25 cellular contexts compared by ENCODE assay signal in the genomic region with DNA sequence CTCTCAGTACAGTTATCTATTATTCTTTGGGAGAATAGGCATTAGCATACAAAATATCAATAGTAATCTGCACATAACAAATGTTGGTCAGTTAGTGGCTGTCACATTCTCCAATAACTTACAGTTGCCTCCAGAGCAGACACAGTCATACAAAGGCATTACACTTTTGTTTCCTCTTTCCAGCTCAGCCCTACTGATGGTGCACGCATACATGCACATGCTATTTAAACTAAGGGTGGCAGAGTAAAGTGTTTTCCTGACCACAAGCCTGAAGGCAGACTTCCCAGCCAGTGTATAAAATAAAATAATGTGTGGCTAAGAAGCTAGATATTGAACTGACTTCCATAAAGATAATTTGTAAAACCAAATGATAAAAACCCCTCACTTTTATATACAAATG. TPM values are rescaled to one million over a fixed set of nuclear protein-coding genes. Genes with fewer than 3 reads are reported as not detected.
DNase-seq lines count a peak whose midpoint lies in the region; ATAC-seq and TF ChIP-seq lines count a peak whose summit lies in the region.
"Had no signal": no experiment of that assay in that cellular context is flagged by ENCODE, and none has a peak within 500 bp of the region (broad histone marks: within the 10 kb centered on the region; RNA-seq: fewer than 3 reads in every experiment).

No MANE protein-coding gene starts in this region.

- H4K20me1 ChIP-seq in Loucy (ENCODE audit: insufficient read depth, low read length, poor library complexity, severe bottlenecking), result no peaks in the 10 kb centered on the region

- H3K4me3 ChIP-seq in Loucy (ENCODE audit: low read length, poor library complexity, severe bottlenecking), result no peak overlapping the region
- H3K4me3 ChIP-seq: coronary artery, gastroesophageal sphincter, left lung, mucosa of descending colon, thoracic aorta had no signal

- no peaks in the 10 kb centered on the region for H3K79me2 ChIP-seq in Loucy (ENCODE audit: insufficient read depth, low read length)

- POLR2A ChIA-PET in naive thymus-derived CD8-positive, alpha-beta T cell (lab: Charles Lee), result no interaction called here

- no peaks in the 10 kb centered on the region for H3K27me3 ChIP-seq in Loucy (ENCODE audit: insufficient read depth, low read length, poor library complexity, severe bottlenecking)
- H3K27me3 ChIP-seq: gastroesophageal sphincter, left lung had no signal

- H3K4me1 ChIP-seq in Loucy (ENCODE audit: insufficient read depth, low read length, poor library complexity, severe bottlenecking), result peaks cover 21% of the 10 kb centered on the region

- no peaks in the 10 kb centered on the region for H3F3A ChIP-seq in Loucy (ENCODE audit: low read depth)

- no peak overlapping the region for H3K4me3 Mint-ChIP-seq in chondrocyte (ENCODE audit: unreplicated experiment)
- H3K4me3 Mint-ChIP-seq in naive B cell, result no peak overlapping the region
- no peak overlapping the region for H3K4me3 Mint-ChIP-seq in naive thymus-derived CD8-positive, alpha-beta T cell
- H3K4me3 Mint-ChIP-seq: activated naive CD8-positive, alpha-beta T cell; brain; CD4-positive, alpha-beta T cell; stimulated activated effector memory CD8-positive, alpha-beta T cell treated with anti-CD3 and anti-CD28 coated beads, Interleukin-12 subunit alpha, Interleukin-12 subunit beta, amount 100 ng/mL, for 72 hours had no signal

- H2AFZ ChIP-seq in Loucy (ENCODE audit: low read length), result no peak overlapping the region

- H3K36me3 Mint-ChIP-seq in chondrocyte (ENCODE audit: low read depth) (peaks cover 23% of the 10 kb centered on the region), naive B cell (peaks cover 0 to 5% of the 10 kb centered on the region in 2 donors)
- no peaks in the 10 kb centered on the region for H3K36me3 Mint-ChIP-seq in naive thymus-derived CD8-positive, alpha-beta T cell
- H3K36me3 Mint-ChIP-seq: activated naive CD8-positive, alpha-beta T cell; stimulated activated effector memory CD8-positive, alpha-beta T cell treated with anti-CD3 and anti-CD28 coated beads, Interleukin-12 subunit alpha, Interleukin-12 subunit beta, amount 100 ng/mL, for 72 hours had no signal

- no peaks in the 10 kb centered on the region for H3K9me3 ChIP-seq in Loucy (ENCODE audit: insufficient read depth, low read depth, low read length)
- H3K9me3 ChIP-seq: gastroesophageal sphincter, left lung, mucosa of descending colon, thoracic aorta had no signal

- ATAC-seq in naive B cell (ENCODE audit: low read depth in 2 of 2), result peak; percentile 33 to 34
- no peak for ATAC-seq in naive thymus-derived CD8-positive, alpha-beta T cell
- ATAC-seq: gastroesophageal sphincter; left lung; mucosa of descending colon; SK-N-SH treated with all-trans-retinoic acid at 6 μM for 48 hours; stimulated activated effector memory CD8-positive, alpha-beta T cell treated with anti-CD3 and anti-CD28 coated beads, Interleukin-12 subunit alpha, Interleukin-12 subunit beta, amount 100 ng/mL, for 72 hours had no signal

- DNase-seq in Caki2 (ENCODE audit: low read depth) (peak; percentile 16), chondrocyte (ENCODE audit: low spot score) (no peak), naive B cell (no peak), iPS-NIHi11 (ENCODE audit: low spot score) (no peak), NCI-H748 (lab: John Stamatoyannopoulos, UW; ENCODE audit: unreplicated experiment) (no peak)
- DNase-seq in naive thymus-derived CD8-positive, alpha-beta T cell, result no peak
- no peak for DNase-seq in effector CD8-positive, alpha-beta T cell (lab: John Stamatoyannopoulos, UW)
- DNase-seq: activated CD4-positive, CD25-positive, alpha-beta regulatory T cell treated with anti-CD3 and anti-CD28 coated beads, Interleukin-2, amount 50 U/mL, for 72 hours; activated CD8-positive, alpha-beta memory T cell treated with anti-CD3 and anti-CD28 coated beads for 24 hours; activated T-cell treated with anti-CD3 and anti-CD28 coated beads, Interleukin-2, amount 50 U/mL, for 48 hours; CD4-positive, alpha-beta T cell; left lung; mucosa of descending colon; NCI-H1417; NCI-H2171 treated with DMSO at 0.1 percent for 48 hours; NCI-H748 treated with DMSO at 0.1 percent for 48 hours; T1000 had no signal

- in situ Hi-C loops in Caki2 (cut with HindIII; ENCODE audit: low pct_unique_long_range_greater_than_20kb, low sequenced_read_pairs), result no loop called here

- TF ChIP-seq CTCF in Loucy (conservative IDR thresholded peaks at IDR 0.05; ENCODE audit: low read length) (no peak), chondrocyte (IDR thresholded peaks at IDR 0.05) (no peak)

- H3K27me3 Mint-ChIP-seq in chondrocyte (ENCODE audit: low read depth), result no peaks in the 10 kb centered on the region
- H3K27me3 Mint-ChIP-seq in naive B cell, result no peaks in the 10 kb centered on the region
- peaks cover 0 to 2% (median 0%) of the 10 kb centered on the region in 5 donors for H3K27me3 Mint-ChIP-seq in naive thymus-derived CD8-positive, alpha-beta T cell
- H3K27me3 Mint-ChIP-seq: activated naive CD8-positive, alpha-beta T cell; brain; CD4-positive, alpha-beta T cell had no signal

- H3K27ac Mint-ChIP-seq in chondrocyte (ENCODE audit: unreplicated experiment) (peak overlapping the region; percentile 42), naive B cell (no peak overlapping the region)
- H3K27ac Mint-ChIP-seq in naive thymus-derived CD8-positive, alpha-beta T cell, result no peak overlapping the region
- H3K27ac Mint-ChIP-seq: activated naive CD8-positive, alpha-beta T cell; brain; CD4-positive, alpha-beta T cell; stimulated activated effector memory CD8-positive, alpha-beta T cell treated with anti-CD3 and anti-CD28 coated beads, Interleukin-12 subunit alpha, Interleukin-12 subunit beta, amount 100 ng/mL, for 72 hours had no signal

- H3K36me3 ChIP-seq in Loucy (ENCODE audit: insufficient read depth, low read length), result no peaks in the 10 kb centered on the region
- H3K36me3 ChIP-seq: gastroesophageal sphincter, left lung, thoracic aorta had no signal

- no peak overlapping the region for H3K9ac ChIP-seq in Loucy (ENCODE audit: low read depth, low read length, poor library complexity, severe bottlenecking)

- H3K9me3 Mint-ChIP-seq in chondrocyte (ENCODE audit: low read depth) (no peaks in the 10 kb centered on the region), naive B cell (no peaks in the 10 kb centered on the region)
- H3K9me3 Mint-ChIP-seq in naive thymus-derived CD8-positive, alpha-beta T cell, result no peaks in the 10 kb centered on the region
- H3K9me3 Mint-ChIP-seq: brain; CD4-positive, alpha-beta T cell; stimulated activated effector memory CD8-positive, alpha-beta T cell treated with anti-CD3 and anti-CD28 coated beads, Interleukin-12 subunit alpha, Interleukin-12 subunit beta, amount 100 ng/mL, for 72 hours had no signal

- H3K4me1 Mint-ChIP-seq in chondrocyte (ENCODE audit: low read depth) (peaks cover 70% of the 10 kb centered on the region), naive B cell (peaks cover 8 to 12% (median 10%) of the 10 kb centered on the region in 3 donors)
- H3K4me1 Mint-ChIP-seq in naive thymus-derived CD8-positive, alpha-beta T cell, result peaks cover 2 to 5% (median 3%) of the 10 kb centered on the region in 4 donors

- peak overlapping the region; percentile 8 for H3K4me2 ChIP-seq in Loucy (ENCODE audit: low read depth, low read length, poor library complexity, severe bottlenecking)

- H3K9me2 ChIP-seq in Loucy (replicated peaks; ENCODE audit: low read depth, low read length), result no peaks in the 10 kb centered on the region

RNA-seq across cellular contexts. Expression of gene PHLDB2, which starts 47.6 kb away (rescaled TPM):
- 10.3 and 13.1 TPM in 2 replicates for total RNA-seq in Caki2 (2014; rRNA removed; shearing (Covaris generic); ENCODE audit: low replicate concordance)
- 70.3 to 138 TPM (median 133 TPM) in 3 replicates for total RNA-seq in chondrocyte
- polyA plus RNA-seq in naive B cell (ENCODE audit: low read depth in 6 of 6), result 1 to 10 TPM; 2.1 to 6.7 (median 4.5) TPM
- 1 to 10 TPM; 2.1 to 3.0 TPM for total RNA-seq in naive thymus-derived CD8-positive, alpha-beta T cell
- 1 to 10 TPM in 1 of 3 donors, under 1 TPM in 2; 0.46 to 4.6 (median 0.53) TPM for polyA plus RNA-seq in naive thymus-derived CD8-positive, alpha-beta T cell

Comparison
In these comparisons a context has a peak if more than half of its experiments do, and no peak if none do; other contexts are left out.
1. ATAC-seq: peak in naive B cell (2 of 2); none in naive thymus-derived CD8-positive, alpha-beta T cell (0 of 2).